In the genomic region with DNA sequence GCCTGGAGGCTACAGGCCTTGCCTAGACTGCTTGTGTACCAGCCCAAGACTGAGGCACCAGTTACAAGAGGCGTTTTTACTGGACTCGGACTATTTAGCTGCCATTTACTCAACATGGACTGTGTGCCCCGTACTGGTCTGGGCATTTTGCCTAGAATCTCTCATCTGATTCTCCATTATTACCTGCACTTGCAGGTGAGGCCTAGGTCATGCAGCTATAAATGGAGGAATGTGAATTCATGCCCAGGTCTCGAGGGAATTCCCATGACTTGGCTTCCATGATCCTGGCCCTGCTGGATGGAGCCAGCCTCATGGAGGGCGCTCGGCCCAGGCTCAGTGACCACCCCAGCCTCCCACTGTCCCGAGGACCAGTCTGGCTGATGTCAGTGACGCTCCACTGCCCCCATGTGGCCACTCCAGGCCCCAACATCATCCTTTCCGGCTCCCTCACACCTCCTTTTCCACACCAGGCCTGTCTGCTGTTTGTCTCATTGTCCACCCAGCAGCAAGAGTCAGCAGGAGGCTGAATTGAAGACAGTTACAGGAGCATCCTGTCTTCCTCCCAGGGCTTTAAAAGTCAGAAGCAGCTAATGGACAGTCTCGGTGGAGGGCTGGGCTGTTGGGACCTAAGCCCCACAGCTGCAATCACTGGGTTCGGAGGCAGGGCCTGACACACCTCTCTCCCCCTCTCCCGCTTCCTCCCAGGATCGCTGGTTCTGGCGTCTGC, we compare ENCODE assay signal across 1 cellular context.
TF ChIP-seq lines count a peak whose summit lies in the region.

No MANE protein-coding gene starts in this region.

TF ChIP-seq in HepG2, 621 proteins besides CTCF, POLR2A, EP300 and RAD21 (continued from another document and continues in another):
- TF ChIP-seq, protein P1, sequence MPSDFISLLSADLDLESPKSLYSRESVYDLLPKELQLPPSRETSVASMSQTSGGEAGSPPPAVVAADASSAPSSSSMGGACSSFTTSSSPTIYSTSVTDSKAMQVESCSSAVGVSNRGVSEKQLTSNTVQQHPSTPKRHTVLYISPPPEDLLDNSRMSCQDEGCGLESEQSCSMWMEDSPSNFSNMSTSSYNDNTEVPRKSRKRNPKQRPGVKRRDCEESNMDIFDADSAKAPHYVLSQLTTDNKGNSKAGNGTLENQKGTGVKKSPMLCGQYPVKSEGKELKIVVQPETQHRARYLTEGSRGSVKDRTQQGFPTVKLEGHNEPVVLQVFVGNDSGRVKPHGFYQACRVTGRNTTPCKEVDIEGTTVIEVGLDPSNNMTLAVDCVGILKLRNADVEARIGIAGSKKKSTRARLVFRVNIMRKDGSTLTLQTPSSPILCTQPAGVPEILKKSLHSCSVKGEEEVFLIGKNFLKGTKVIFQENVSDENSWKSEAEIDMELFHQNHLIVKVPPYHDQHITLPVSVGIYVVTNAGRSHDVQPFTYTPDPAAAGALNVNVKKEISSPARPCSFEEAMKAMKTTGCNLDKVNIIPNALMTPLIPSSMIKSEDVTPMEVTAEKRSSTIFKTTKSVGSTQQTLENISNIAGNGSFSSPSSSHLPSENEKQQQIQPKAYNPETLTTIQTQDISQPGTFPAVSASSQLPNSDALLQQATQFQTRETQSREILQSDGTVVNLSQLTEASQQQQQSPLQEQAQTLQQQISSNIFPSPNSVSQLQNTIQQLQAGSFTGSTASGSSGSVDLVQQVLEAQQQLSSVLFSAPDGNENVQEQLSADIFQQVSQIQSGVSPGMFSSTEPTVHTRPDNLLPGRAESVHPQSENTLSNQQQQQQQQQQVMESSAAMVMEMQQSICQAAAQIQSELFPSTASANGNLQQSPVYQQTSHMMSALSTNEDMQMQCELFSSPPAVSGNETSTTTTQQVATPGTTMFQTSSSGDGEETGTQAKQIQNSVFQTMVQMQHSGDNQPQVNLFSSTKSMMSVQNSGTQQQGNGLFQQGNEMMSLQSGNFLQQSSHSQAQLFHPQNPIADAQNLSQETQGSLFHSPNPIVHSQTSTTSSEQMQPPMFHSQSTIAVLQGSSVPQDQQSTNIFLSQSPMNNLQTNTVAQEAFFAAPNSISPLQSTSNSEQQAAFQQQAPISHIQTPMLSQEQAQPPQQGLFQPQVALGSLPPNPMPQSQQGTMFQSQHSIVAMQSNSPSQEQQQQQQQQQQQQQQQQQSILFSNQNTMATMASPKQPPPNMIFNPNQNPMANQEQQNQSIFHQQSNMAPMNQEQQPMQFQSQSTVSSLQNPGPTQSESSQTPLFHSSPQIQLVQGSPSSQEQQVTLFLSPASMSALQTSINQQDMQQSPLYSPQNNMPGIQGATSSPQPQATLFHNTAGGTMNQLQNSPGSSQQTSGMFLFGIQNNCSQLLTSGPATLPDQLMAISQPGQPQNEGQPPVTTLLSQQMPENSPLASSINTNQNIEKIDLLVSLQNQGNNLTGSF (CRISPR knock-in tag; IDR thresholded peaks at IDR 0.05), result peak; percentile 27
- TF ChIP-seq, protein P2, sequence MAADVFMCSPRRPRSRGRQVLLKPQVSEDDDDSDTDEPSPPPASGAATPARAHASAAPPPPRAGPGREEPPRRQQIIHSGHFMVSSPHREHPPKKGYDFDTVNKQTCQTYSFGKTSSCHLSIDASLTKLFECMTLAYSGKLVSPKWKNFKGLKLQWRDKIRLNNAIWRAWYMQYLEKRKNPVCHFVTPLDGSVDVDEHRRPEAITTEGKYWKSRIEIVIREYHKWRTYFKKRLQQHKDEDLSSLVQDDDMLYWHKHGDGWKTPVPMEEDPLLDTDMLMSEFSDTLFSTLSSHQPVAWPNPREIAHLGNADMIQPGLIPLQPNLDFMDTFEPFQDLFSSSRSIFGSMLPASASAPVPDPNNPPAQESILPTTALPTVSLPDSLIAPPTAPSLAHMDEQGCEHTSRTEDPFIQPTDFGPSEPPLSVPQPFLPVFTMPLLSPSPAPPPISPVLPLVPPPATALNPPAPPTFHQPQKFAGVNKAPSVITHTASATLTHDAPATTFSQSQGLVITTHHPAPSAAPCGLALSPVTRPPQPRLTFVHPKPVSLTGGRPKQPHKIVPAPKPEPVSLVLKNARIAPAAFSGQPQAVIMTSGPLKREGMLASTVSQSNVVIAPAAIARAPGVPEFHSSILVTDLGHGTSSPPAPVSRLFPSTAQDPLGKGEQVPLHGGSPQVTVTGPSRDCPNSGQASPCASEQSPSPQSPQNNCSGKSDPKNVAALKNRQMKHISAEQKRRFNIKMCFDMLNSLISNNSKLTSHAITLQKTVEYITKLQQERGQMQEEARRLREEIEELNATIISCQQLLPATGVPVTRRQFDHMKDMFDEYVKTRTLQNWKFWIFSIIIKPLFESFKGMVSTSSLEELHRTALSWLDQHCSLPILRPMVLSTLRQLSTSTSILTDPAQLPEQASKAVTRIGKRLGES (CRISPR knock-in tag; IDR thresholded peaks at IDR 0.05; ENCODE audit: borderline replicate concordance), result no peak
- no peak for TF ChIP-seq SRSF9 (IDR thresholded peaks at IDR 0.05; ENCODE audit: borderline replicate concordance, insufficient read depth, low read depth, low read length, poor library complexity, severe bottlenecking)
- TF ChIP-seq ZNF496 (CRISPR knock-in tag; IDR thresholded peaks at IDR 0.05; ENCODE audit: insufficient replicate concordance), result no peak
- TF ChIP-seq, protein P3, sequence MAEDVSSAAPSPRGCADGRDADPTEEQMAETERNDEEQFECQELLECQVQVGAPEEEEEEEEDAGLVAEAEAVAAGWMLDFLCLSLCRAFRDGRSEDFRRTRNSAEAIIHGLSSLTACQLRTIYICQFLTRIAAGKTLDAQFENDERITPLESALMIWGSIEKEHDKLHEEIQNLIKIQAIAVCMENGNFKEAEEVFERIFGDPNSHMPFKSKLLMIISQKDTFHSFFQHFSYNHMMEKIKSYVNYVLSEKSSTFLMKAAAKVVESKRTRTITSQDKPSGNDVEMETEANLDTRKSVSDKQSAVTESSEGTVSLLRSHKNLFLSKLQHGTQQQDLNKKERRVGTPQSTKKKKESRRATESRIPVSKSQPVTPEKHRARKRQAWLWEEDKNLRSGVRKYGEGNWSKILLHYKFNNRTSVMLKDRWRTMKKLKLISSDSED (CRISPR knock-in tag; IDR thresholded peaks at IDR 0.05), result no peak
- TF ChIP-seq SMC3 (IDR thresholded peaks at IDR 0.05; ENCODE audit: low read length), result peak; percentile 85
- TF ChIP-seq, protein P4, sequence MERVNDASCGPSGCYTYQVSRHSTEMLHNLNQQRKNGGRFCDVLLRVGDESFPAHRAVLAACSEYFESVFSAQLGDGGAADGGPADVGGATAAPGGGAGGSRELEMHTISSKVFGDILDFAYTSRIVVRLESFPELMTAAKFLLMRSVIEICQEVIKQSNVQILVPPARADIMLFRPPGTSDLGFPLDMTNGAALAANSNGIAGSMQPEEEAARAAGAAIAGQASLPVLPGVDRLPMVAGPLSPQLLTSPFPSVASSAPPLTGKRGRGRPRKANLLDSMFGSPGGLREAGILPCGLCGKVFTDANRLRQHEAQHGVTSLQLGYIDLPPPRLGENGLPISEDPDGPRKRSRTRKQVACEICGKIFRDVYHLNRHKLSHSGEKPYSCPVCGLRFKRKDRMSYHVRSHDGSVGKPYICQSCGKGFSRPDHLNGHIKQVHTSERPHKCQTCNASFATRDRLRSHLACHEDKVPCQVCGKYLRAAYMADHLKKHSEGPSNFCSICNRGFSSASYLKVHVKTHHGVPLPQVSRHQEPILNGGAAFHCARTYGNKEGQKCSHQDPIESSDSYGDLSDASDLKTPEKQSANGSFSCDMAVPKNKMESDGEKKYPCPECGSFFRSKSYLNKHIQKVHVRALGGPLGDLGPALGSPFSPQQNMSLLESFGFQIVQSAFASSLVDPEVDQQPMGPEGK (CRISPR knock-in tag; IDR thresholded peaks at IDR 0.05), result 0 out of 2 replicates have a peak, but pooled peaks have one; percentile 25
- peak; percentile 58; the same call in 1 of the 2 replicates for TF ChIP-seq GABPB1 (CRISPR knock-in tag; IDR thresholded peaks at IDR 0.05)
- peak; percentile 50; the same call in 1 of the 2 replicates for TF ChIP-seq JUN (CRISPR knock-in tag; IDR thresholded peaks at IDR 0.05)
- peak; percentile 73 for TF ChIP-seq THAP11 (CRISPR knock-in tag; IDR thresholded peaks at IDR 0.05)
- no peak for TF ChIP-seq SCMH1 (CRISPR knock-in tag; IDR thresholded peaks at IDR 0.05; ENCODE audit: borderline replicate concordance)
- TF ChIP-seq ZBTB21 (CRISPR knock-in tag; IDR thresholded peaks at IDR 0.05), result 0 out of 2 replicates have a peak, but pooled peaks have one; percentile 18
- TF ChIP-seq NFATC3 (CRISPR knock-in tag; IDR thresholded peaks at IDR 0.05), result peak; percentile 94; the same call in 1 of the 2 replicates
- TF ChIP-seq KLF6 (CRISPR knock-in tag; IDR thresholded peaks at IDR 0.05), result 0 out of 2 replicates have a peak, but pooled peaks have one; percentile 62
- no peak for TF ChIP-seq REXO4 (CRISPR knock-in tag; IDR thresholded peaks at IDR 0.05; ENCODE audit: borderline replicate concordance)
- no peak for TF ChIP-seq EZH2 (conservative IDR thresholded peaks at IDR 0.05; ENCODE audit: low read depth, low read length)
- TF ChIP-seq ZMAT3 (CRISPR knock-in tag; conservative IDR thresholded peaks at IDR 0.05), result 0 out of 2 replicates have a peak, but pooled peaks have one; percentile 49
- TF ChIP-seq, protein P5, sequence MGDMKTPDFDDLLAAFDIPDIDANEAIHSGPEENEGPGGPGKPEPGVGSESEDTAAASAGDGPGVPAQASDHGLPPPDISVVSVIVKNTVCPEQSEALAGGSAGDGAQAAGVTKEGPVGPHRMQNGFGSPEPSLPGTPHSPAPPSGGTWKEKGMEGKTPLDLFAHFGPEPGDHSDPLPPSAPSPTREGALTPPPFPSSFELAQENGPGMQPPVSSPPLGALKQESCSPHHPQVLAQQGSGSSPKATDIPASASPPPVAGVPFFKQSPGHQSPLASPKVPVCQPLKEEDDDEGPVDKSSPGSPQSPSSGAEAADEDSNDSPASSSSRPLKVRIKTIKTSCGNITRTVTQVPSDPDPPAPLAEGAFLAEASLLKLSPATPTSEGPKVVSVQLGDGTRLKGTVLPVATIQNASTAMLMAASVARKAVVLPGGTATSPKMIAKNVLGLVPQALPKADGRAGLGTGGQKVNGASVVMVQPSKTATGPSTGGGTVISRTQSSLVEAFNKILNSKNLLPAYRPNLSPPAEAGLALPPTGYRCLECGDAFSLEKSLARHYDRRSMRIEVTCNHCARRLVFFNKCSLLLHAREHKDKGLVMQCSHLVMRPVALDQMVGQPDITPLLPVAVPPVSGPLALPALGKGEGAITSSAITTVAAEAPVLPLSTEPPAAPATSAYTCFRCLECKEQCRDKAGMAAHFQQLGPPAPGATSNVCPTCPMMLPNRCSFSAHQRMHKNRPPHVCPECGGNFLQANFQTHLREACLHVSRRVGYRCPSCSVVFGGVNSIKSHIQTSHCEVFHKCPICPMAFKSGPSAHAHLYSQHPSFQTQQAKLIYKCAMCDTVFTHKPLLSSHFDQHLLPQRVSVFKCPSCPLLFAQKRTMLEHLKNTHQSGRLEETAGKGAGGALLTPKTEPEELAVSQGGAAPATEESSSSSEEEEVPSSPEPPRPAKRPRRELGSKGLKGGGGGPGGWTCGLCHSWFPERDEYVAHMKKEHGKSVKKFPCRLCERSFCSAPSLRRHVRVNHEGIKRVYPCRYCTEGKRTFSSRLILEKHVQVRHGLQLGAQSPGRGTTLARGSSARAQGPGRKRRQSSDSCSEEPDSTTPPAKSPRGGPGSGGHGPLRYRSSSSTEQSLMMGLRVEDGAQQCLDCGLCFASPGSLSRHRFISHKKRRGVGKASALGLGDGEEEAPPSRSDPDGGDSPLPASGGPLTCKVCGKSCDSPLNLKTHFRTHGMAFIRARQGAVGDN (CRISPR knock-in tag; IDR thresholded peaks at IDR 0.05), result peak; percentile 88
- TF ChIP-seq CEBPB (IDR thresholded peaks at IDR 0.05; ENCODE audit: borderline replicate concordance, low read depth, low read length), result no peak
- TF ChIP-seq ZNF264 (CRISPR knock-in tag; IDR thresholded peaks at IDR 0.05), result no peak
- no peak for TF ChIP-seq ZNF564 (CRISPR knock-in tag; IDR thresholded peaks at IDR 0.05)
- TF ChIP-seq NFKBIZ (CRISPR knock-in tag; IDR thresholded peaks at IDR 0.05), result no peak
- TF ChIP-seq EHMT2 (IDR thresholded peaks at IDR 0.05; ENCODE audit: borderline replicate concordance, low read depth, low read length), result 0 out of 2 replicates have a peak, but pooled peaks have one; percentile 58
- peak; percentile 71; the same call in 1 of the 2 replicates for TF ChIP-seq FOXC1 (CRISPR knock-in tag; IDR thresholded peaks at IDR 0.05; ENCODE audit: borderline replicate concordance)
- TF ChIP-seq, protein P6, sequence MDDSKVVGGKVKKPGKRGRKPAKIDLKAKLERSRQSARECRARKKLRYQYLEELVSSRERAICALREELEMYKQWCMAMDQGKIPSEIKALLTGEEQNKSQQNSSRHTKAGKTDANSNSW (CRISPR knock-in tag; IDR thresholded peaks at IDR 0.05; ENCODE audit: borderline replicate concordance), result 0 out of 2 replicates have a peak, but pooled peaks have one; percentile 67
- TF ChIP-seq TRIM24 (CRISPR knock-in tag; IDR thresholded peaks at IDR 0.05), result no peak
- TF ChIP-seq, protein P7, sequence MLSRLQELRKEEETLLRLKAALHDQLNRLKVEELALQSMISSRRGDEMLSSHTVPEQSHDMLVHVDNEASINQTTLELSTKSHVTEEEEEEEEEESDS (CRISPR knock-in tag; IDR thresholded peaks at IDR 0.05; ENCODE audit: borderline replicate concordance), result no peak
